Comparison of ENCODE assay signal across 9 cellular contexts in the genomic region with DNA sequence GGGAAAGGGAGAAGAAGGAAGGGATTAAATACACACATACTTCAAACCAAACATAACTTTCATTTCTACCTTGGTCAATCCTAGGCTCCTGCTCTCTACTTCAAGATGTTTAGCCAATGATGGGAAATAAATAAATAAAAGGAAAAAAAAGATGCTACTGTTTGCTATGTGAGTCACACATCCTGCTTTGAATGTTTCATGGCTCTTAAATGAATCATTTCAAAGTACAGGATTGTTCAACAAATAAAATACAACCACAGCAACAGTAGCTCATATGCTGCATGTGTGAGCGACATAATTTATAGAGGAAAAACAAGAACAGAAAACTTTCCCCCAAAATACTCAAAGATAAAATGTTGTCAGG. TPM values are rescaled to one million over a fixed set of nuclear protein-coding genes. Genes with fewer than 3 reads are reported as not detected.
DNase-seq lines count a peak whose midpoint lies in the region; ATAC-seq, FAIRE-seq and TF ChIP-seq lines count a peak whose summit lies in the region.
"Had no signal": no experiment of that assay in that cellular context is flagged by ENCODE, and none has a peak within 500 bp of the region (broad histone marks: within the 10 kb centered on the region; RNA-seq: fewer than 3 reads in every experiment).

No MANE protein-coding gene starts in this region.

- H3K4me3 ChIP-seq in AG10803 (ENCODE audit: low read length) (no peak overlapping the region), GM12878 (no peak overlapping the region), mesodermal cell (ENCODE audit: extremely low read depth, insufficient read depth, low read length, poor library complexity, severe bottlenecking) (no peak overlapping the region), MM.1S (ENCODE audit: low read length) (no peak overlapping the region), spleen (no peak overlapping the region)

- SMC1A ChIA-PET in GM12878 (lab: Charles Lee; ENCODE audit: uncharacterized antibody, unreplicated experiment), result interaction anchor here (0.9 to 1.5 kb wide), 6 partner anchors 10 to 62 kb away, joined by 3 to 6 read pairs (median 3); no protein-coding TSS in a partner anchor

- H3K79me2 ChIP-seq in GM12878 (ENCODE audit: control insufficient read depth, insufficient read depth, low read length), result no peaks in the 10 kb centered on the region
- no peaks in the 10 kb centered on the region for H3K79me2 ChIP-seq in MM.1S (ENCODE audit: low read length)

- no peak for FAIRE-seq in GM12878 (lab: Jason Lieb, UNC)

- RAD21 ChIA-PET in GM12878 (lab: Charles Lee; ENCODE audit: unreplicated experiment), result interaction anchor here (0.7 to 1.0 kb wide), 2 partner anchors 18 to 114 kb away, joined by 3 read pairs; a partner anchor contains a TSS

- H3K9me3 ChIP-seq in GM12878 (replicated peaks; ENCODE audit: control insufficient read depth, insufficient read depth, low read length) (no peaks in the 10 kb centered on the region), mesodermal cell (ENCODE audit: control insufficient read depth, low read length) (no peaks in the 10 kb centered on the region), MM.1S (replicated peaks; ENCODE audit: insufficient read depth, low read length) (no peaks in the 10 kb centered on the region), spleen (no peaks in the 10 kb centered on the region)

- H3K4me1 ChIP-seq in GM12878 (ENCODE audit: control insufficient read depth, insufficient read depth, low read length), result peaks cover 9% of the 10 kb centered on the region
- peaks cover 10% of the 10 kb centered on the region for H3K4me1 ChIP-seq in mesodermal cell (ENCODE audit: control insufficient read depth, insufficient read depth, low read length, poor library complexity, severe bottlenecking)
- peaks cover 4% of the 10 kb centered on the region; the same call in 1 of the 2 replicates for H3K4me1 ChIP-seq in MM.1S (ENCODE audit: low read length)
- peaks cover 0 to 36% (median 18%) of the 10 kb centered on the region in 6 donors for H3K4me1 ChIP-seq in spleen

- DNase-seq in AG10803 (ENCODE audit: low read depth) (peak; percentile 91), LHCN-M2 (ENCODE audit: low read depth) (peak; percentile 96), GM12878 (ENCODE audit: low read depth, low spot score) (no peak), MM.1S (no peak), Kasumi-1 (lab: John Stamatoyannopoulos, UW) (no peak), spleen (no peak)
- DNase-seq: T1000 had no signal

- ATAC-seq in GM12878 (peak; percentile 43; the same call in 2 of the 3 replicates), GM21737 (IDR thresholded peaks at IDR 0.05; ENCODE audit: unreplicated experiment) (no peak)

- TF ChIP-seq EP300 in GM12878 (IDR thresholded peaks at IDR 0.05; ENCODE audit: borderline replicate concordance in 1 of 2, control insufficient read depth in 1 of 2, low read depth in 2 of 2, low read length in 2 of 2), result no peak

- no peaks in the 10 kb centered on the region for H4K20me1 ChIP-seq in GM12878 (ENCODE audit: control insufficient read depth, insufficient read depth)
- H4K20me1 ChIP-seq in MM.1S (ENCODE audit: insufficient read depth, low read length), result no peaks in the 10 kb centered on the region

- H3K27me3 ChIP-seq in GM12878 (replicated peaks in 1 of 2; ENCODE audit: control insufficient read depth in 2 of 2, insufficient read depth in 2 of 2, low read length in 1 of 2), result no peaks in the 10 kb centered on the region
- no peaks in the 10 kb centered on the region for H3K27me3 ChIP-seq in MM.1S (replicated peaks; ENCODE audit: insufficient read depth, low read length)
- H3K27me3 ChIP-seq in spleen (replicated peaks in 1 of 7), result no peaks in the 10 kb centered on the region

- H3K27ac ChIP-seq in GM12878 (ENCODE audit: control insufficient read depth, insufficient read depth) (no peak overlapping the region), mesodermal cell (ENCODE audit: low read depth, low read length, severe bottlenecking) (peak overlapping the region; percentile 58), MM.1S (ENCODE audit: low read length) (no peak overlapping the region), spleen (no peak overlapping the region)

- TF ChIP-seq CTCF in AG10803 (conservative IDR thresholded peaks at IDR 0.05; ENCODE audit: low read length) (no peak), GM12878 (IDR thresholded peaks at IDR 0.05 in 2 of 3, conservative IDR thresholded peaks at IDR 0.05 in 1 of 3; ENCODE audit: control insufficient read depth in 2 of 3, extremely low read depth in 1 of 3, insufficient read depth in 1 of 3, low read depth in 3 of 3, low read length in 3 of 3) (no peak), MM.1S (IDR thresholded peaks at IDR 0.05; ENCODE audit: low read length) (no peak), spleen (IDR thresholded peaks at IDR 0.05 in 8 of 11, conservative IDR thresholded peaks at IDR 0.05 in 3 of 11) (no peak)

- WGBS in GM12878 (ENCODE audit: insufficient coverage, insufficient replicate concordance, low lambda C conversion rate, missing lambda C conversion rate), result 95% methylated on average over 1 of the region's 1 CpG
- WGBS in mesodermal cell (ENCODE audit: insufficient coverage in 2 of 2), 2 experiments, result no CpG with 5 or more reads among the region's 1 CpG
- WGBS in spleen, 5 donors, result 80 to 91% (median 84%) methylated on average over 1 of the region's 1 CpG

- intact Hi-C loops in GM12878 (cut with micrococcal nuclease; ENCODE audit: unreplicated experiment) (no loop called here), spleen (cut with DNase I; ENCODE audit: low total_unique reads) (no loop called here)

- TF ChIP-seq POLR2A in GM12878 (IDR thresholded peaks at IDR 0.05; ENCODE audit: low read depth, low read length) (no peak), spleen (IDR thresholded peaks at IDR 0.05) (no peak)

- H3K4me2 ChIP-seq in GM12878 (ENCODE audit: control insufficient read depth, insufficient read depth), result no peak overlapping the region
- H3K4me2 ChIP-seq in MM.1S (ENCODE audit: low read depth, low read length), result no peak overlapping the region

- in situ Hi-C loops in GM12878 (cut with MboI), result no loop called here

- H3K9ac ChIP-seq in GM12878 (ENCODE audit: control insufficient read depth, insufficient read depth, low read length) (no peak overlapping the region), MM.1S (ENCODE audit: low read length) (no peak overlapping the region)

- CTCF ChIA-PET in GM12878 (lab: Yijun Ruan, JAX), result interaction anchor here (1.0 to 2.8 kb wide), 4 partner anchors 10 to 18 kb away, joined by 3 to 8 read pairs (median 4); no protein-coding TSS in a partner anchor

- POLR2A ChIA-PET in GM12878 (lab: Charles Lee), result interaction anchor here (1.5 kb wide), 1 partner anchor 10 kb away, joined by 9 read pairs; no protein-coding TSS in a partner anchor

- no peak overlapping the region for H2AFZ ChIP-seq in GM12878 (ENCODE audit: control insufficient read depth, low read depth, low read length)
- H2AFZ ChIP-seq in MM.1S (ENCODE audit: low read length), result no peak overlapping the region

- TF ChIP-seq RAD21 in GM12878 (IDR thresholded peaks at IDR 0.05; ENCODE audit: insufficient read depth, low read depth, low read length), result no peak

- BruUV-seq in GM12878 (replicated peaks; lab: Mats Ljungman, UMichigan), result no TSS peak

- H3K36me3 ChIP-seq in GM12878 (ENCODE audit: control insufficient read depth in 2 of 2, insufficient read depth in 2 of 2, low read length in 1 of 2) (0 out of 4 replicates have a peak, but pooled peaks cover 0 to 4% of the 10 kb centered on the region in 2 experiments), mesodermal cell (ENCODE audit: control insufficient read depth, insufficient read depth, low read length) (no peaks in the 10 kb centered on the region), MM.1S (replicated peaks; ENCODE audit: insufficient read depth, low read length) (no peaks in the 10 kb centered on the region), spleen (peaks cover 0 to 9% (median 0%) of the 10 kb centered on the region in 6 donors)

- H3K9me2 ChIP-seq in MM.1S (replicated peaks; ENCODE audit: insufficient read depth, low read length), result no peaks in the 10 kb centered on the region

- H3F3A ChIP-seq in MM.1S (ENCODE audit: insufficient read depth, low read length), result no peaks in the 10 kb centered on the region

TF ChIP-seq in GM12878, 131 proteins besides CTCF, POLR2A, EP300 and RAD21:
- TF ChIP-seq SIX5 (IDR thresholded peaks at IDR 0.05; ENCODE audit: low read depth, low read length, severe bottlenecking) (no peak), RCOR1 (conservative IDR thresholded peaks at IDR 0.05; ENCODE audit: low read depth, low read length) (no peak), JUNB (IDR thresholded peaks at IDR 0.05) (peak; percentile 68), RUNX3 (IDR thresholded peaks at IDR 0.05; ENCODE audit: low read length) (peak; percentile 27; the same call in 1 of the 2 replicates)

RNA-seq across cellular contexts. Expression of a gene that starts 54.3 kb away (rescaled TPM):
- total RNA-seq in LHCN-M2 (2014; rRNA removed), result not detected in 2 replicates
- 0.29 TPM for polyA plus RNA-seq in LHCN-M2 (2012)
- not detected in 2 replicates for total RNA-seq in GM12878 (2013; cell fraction: nucleolus; rRNA removed)
- 0.23 TPM in 1 of 2 replicates, not detected in the other for total RNA-seq in GM12878 (2014; rRNA removed)
- not detected in 2 replicates for total RNA-seq in GM12878 (2014; rRNA removed; fragmentation: Illumina TruSeq; extraction: Trizol)
- total RNA-seq in GM12878 (2021), result not detected in 2 replicates
- polyA plus RNA-seq in GM12878 (2011; ENCODE audit: low read depth), result not detected
- not detected in 2 replicates for polyA plus RNA-seq in GM12878 (2011; rRNA removed)
- 0.15 TPM in 1 of 2 replicates, not detected in the other for polyA plus RNA-seq in GM12878 (2011; cell fraction: cytosol; rRNA removed)
- not detected in 2 replicates for polyA plus RNA-seq in GM12878 (2011; cell fraction: nucleus; rRNA removed)
- not detected in 2 replicates for polyA plus RNA-seq in GM12878 (2012)
- not detected in 2 replicates for polyA plus RNA-seq in GM12878 (2014; fragmentation: Illumina TruSeq; extraction: Trizol)
- under 1 TPM; 0.21 to 0.69 TPM for polyA plus RNA-seq in GM12878 (2014; fragmentation: Nextera tagmentation; extraction: Ambion mirVana)
- 0.22 TPM in 1 of 2 replicates, not detected in the other for polyA plus RNA-seq in GM12878 (2014; rRNA removed)
- polyA plus RNA-seq in GM12878 (2016; fragmentation: Nextera tagmentation; extraction: Ambion mirVana), result not detected
- not detected in 2 replicates for polyA minus RNA-seq in GM12878 (2011; rRNA and poly(A)+ RNA removed)
- not detected in 2 replicates for polyA minus RNA-seq in GM12878 (2011; cell fraction: cytosol; rRNA and poly(A)+ RNA removed)
- not detected in 2 replicates for polyA minus RNA-seq in GM12878 (2011; cell fraction: nucleus; rRNA and poly(A)+ RNA removed)
- polyA plus RNA-seq in mesodermal cell (2013, experiment 1 of 2), result not detected
- polyA plus RNA-seq in mesodermal cell (2013, experiment 2 of 2), result not detected
- total RNA-seq in spleen, result not detected
- polyA plus RNA-seq in spleen, result 1 to 10 TPM in 2 of 3 donors, under 1 TPM in 1; 0.49 to 2.0 (median 1.3) TPM

Comparison
In these comparisons a context has a peak if more than half of its experiments do, and no peak if none do; other contexts are left out.
1. DNase-seq: peak in AG10803 (single experiment) and LHCN-M2 (single experiment); none in GM12878 (single experiment), MM.1S (single experiment), Kasumi-1 (0 of 2) and spleen (single experiment).